ENCODE assay signal across 8 cellular contexts in the genomic region with DNA sequence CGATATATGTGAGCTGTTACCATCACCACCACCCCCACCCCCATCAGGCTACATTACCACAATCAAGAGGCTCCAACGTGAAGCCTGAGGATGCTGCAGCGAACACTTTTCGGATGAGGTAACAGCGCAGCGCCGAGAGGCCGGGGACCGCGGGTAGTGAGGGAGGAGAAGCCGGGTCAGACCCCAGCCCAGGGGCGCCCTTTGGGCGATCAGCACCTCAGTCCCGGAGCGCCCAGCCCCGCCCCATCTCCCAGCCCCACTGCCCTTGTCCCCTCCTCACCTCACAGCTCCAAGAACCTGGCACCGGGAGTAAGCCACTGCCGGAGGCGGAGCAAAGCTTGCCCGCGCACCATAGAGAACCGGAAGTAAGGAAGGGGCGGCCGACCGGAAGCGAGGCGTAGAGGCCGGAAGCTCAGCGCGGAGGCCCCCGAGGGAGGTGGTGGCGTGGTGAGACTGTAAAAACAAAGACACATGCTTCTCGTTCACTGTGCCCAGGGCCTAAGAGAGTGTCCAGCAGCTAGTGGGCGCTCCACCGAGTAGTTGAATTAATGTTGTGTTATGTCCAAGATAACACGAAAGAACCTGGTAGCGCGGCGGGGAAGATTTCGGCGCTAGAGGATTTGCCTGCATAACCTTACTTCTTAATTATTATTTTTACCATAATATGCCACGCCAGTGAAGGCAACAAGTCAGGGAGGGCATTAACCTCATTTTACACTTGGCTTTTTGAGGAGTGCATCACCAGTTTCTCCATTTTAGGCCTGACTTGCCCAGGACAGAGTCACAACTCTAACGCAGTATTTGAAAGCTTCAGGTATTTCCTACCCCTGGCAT. TPM values are rescaled to one million over a fixed set of nuclear protein-coding genes. Genes with fewer than 3 reads are reported as not detected.
DNase-seq lines count a peak whose midpoint lies in the region; ATAC-seq, FAIRE-seq and TF ChIP-seq lines count a peak whose summit lies in the region.

A gene (minus strand): TSS at position 367 of the 834 bp plus-strand sequence. CDS start 4,610 bp downstream, outside the sequence.

- H4K91ac ChIP-seq in trophoblast cell (ENCODE audit: low read depth, low read length), result peak within 1 kb of the TSS; percentile 86

- peak within 1 kb of the TSS; percentile 91 for H3K9ac ChIP-seq in adipocyte (ENCODE audit: low read length)
- H3K9ac ChIP-seq in trophoblast cell (ENCODE audit: low read length), result peak within 1 kb of the TSS; percentile 82

- TF ChIP-seq POLR2A in GM12891 (IDR thresholded peaks at IDR 0.05; ENCODE audit: low read depth, low read length) (peak; percentile 83), transverse colon (IDR thresholded peaks at IDR 0.05) (peak; percentile 59)

- in situ Hi-C loops in transverse colon (cut with MboI; ENCODE audit: low pct_ligation_motif_present in 1 of 4, low pct_unique_long_range_greater_than_20kb in 1 of 4, low sequenced_read_pairs in 3 of 4), result no loop called here

- peak within 1 kb of the TSS; percentile 91 for H2AK5ac ChIP-seq in trophoblast cell (ENCODE audit: low read length)

- peak within 1 kb of the TSS; percentile 60 for H2BK5ac ChIP-seq in trophoblast cell (ENCODE audit: low read depth, low read length, poor library complexity)

- peak within 1 kb of the TSS; percentile 93 for H3K27ac ChIP-seq in cardiac muscle cell
- peak within 1 kb of the TSS; percentile 73 for H3K27ac ChIP-seq in trophoblast cell (ENCODE audit: low read depth, low read length)
- H3K27ac ChIP-seq in transverse colon, result peak within 1 kb of the TSS; percentile 78 to 88 (median 84)

- H2BK120ac ChIP-seq in trophoblast cell (ENCODE audit: insufficient read depth, low read length, poor library complexity), result peak within 1 kb of the TSS; percentile 71

- TF ChIP-seq EP300 in transverse colon (IDR thresholded peaks at IDR 0.05; ENCODE audit: low read depth), result no peak

- peak within 1 kb of the TSS; percentile 96 for H4K8ac ChIP-seq in trophoblast cell (ENCODE audit: low read depth, low read length)

- peak; percentile 93 for ATAC-seq in HG02840 (IDR thresholded peaks at IDR 0.05; ENCODE audit: low FRiP score, unreplicated experiment)

- H3K18ac ChIP-seq in trophoblast cell (ENCODE audit: low read length), result peak within 1 kb of the TSS; percentile 85

- H4K12ac ChIP-seq in trophoblast cell (ENCODE audit: low read depth, low read length), result peak within 1 kb of the TSS; percentile 91

- H2AFZ ChIP-seq in trophoblast cell (ENCODE audit: insufficient read depth, low read length, poor library complexity), result peak within 1 kb of the TSS; percentile 94

- no CpG with 5 or more reads among the region's 43 CpGs for WGBS in trophoblast cell (ENCODE audit: extremely low coverage, insufficient coverage, insufficient read length)
- 0 to 1% methylated on average over 2 to 31 of the region's 43 CpGs for WGBS in transverse colon (ENCODE audit: low coverage in 1 of 2), 2 donors

- DNase-seq in GM12891 (ENCODE audit: insufficient read length, low spot score), result peak; percentile 97
- peak; percentile 93 for DNase-seq in NCI-H1436 (lab: John Stamatoyannopoulos, UW)
- DNase-seq in T follicular helper cell (ENCODE audit: low read depth), result peak; percentile 75
- peak; percentile 98 for DNase-seq in adipocyte (ENCODE audit: low read depth)
- peak; percentile 96 to 97 for DNase-seq in cardiac muscle cell (ENCODE audit: low read depth in 1 of 2, low spot score in 1 of 2)
- DNase-seq in trophoblast cell, result peak; percentile 94 to 96
- peak; percentile 94 for DNase-seq in transverse colon

- TF ChIP-seq CTCF in cardiac muscle cell (IDR thresholded peaks at IDR 0.05; ENCODE audit: low read depth, low read length) (peak; percentile 65), transverse colon (IDR thresholded peaks at IDR 0.05) (peak; percentile 50 to 63 (median 54))

- H3K36me3 ChIP-seq in adipocyte (ENCODE audit: control insufficient read depth, insufficient read depth, low read length, severe bottlenecking) (peaks cover 16% of the 10 kb centered on the region), cardiac muscle cell (peaks cover 14% of the 10 kb centered on the region), trophoblast cell (ENCODE audit: control insufficient read depth in 1 of 2, insufficient read depth in 2 of 2, low read length in 2 of 2) (peaks cover 27 to 30% of the 10 kb centered on the region in 2 experiments), transverse colon (peaks cover 0 to 14% (median 5%) of the 10 kb centered on the region in 4 donors)

- H3K4me3 ChIP-seq in adipocyte (ENCODE audit: low read length), result peak within 1 kb of the TSS; percentile 95
- H3K4me3 ChIP-seq in cardiac muscle cell, result peak within 1 kb of the TSS; percentile 45
- H3K4me3 ChIP-seq in trophoblast cell (ENCODE audit: low read depth, low read length), result peak within 1 kb of the TSS; percentile 88
- H3K4me3 ChIP-seq in transverse colon, result peak within 1 kb of the TSS; percentile 53 to 88 (median 68)

- peak within 1 kb of the TSS; percentile 93 for H3K14ac ChIP-seq in trophoblast cell (ENCODE audit: low read length)

- H3K4ac ChIP-seq in trophoblast cell (ENCODE audit: low read depth, low read length), result peak within 1 kb of the TSS; percentile 80

- H3K9me3 ChIP-seq in adipocyte (ENCODE audit: control insufficient read depth, low read length), result no peaks in the 10 kb centered on the region
- H3K9me3 ChIP-seq in cardiac muscle cell (ENCODE audit: low read depth), result no peaks in the 10 kb centered on the region
- no peaks in the 10 kb centered on the region for H3K9me3 ChIP-seq in trophoblast cell (ENCODE audit: insufficient read depth, low read depth, low read length)
- H3K9me3 ChIP-seq in transverse colon, result no peaks in the 10 kb centered on the region

- peak within 1 kb of the TSS; percentile 89 for H3K4me2 ChIP-seq in trophoblast cell (ENCODE audit: low read length)

- peaks cover 6% of the 10 kb centered on the region for H3K79me2 ChIP-seq in trophoblast cell (ENCODE audit: control insufficient read depth, insufficient read depth, low read length, poor library complexity)

- no peak within 1 kb of the TSS for H3K23ac ChIP-seq in trophoblast cell (ENCODE audit: low read length)

- H3K4me1 ChIP-seq in adipocyte (ENCODE audit: control insufficient read depth, insufficient read depth, low read length), result peaks cover 16% of the 10 kb centered on the region
- H3K4me1 ChIP-seq in cardiac muscle cell (ENCODE audit: low read depth), result no peaks in the 10 kb centered on the region
- H3K4me1 ChIP-seq in trophoblast cell (ENCODE audit: control insufficient read depth in 1 of 2, insufficient read depth in 2 of 2, low read length in 2 of 2), result peaks cover 0 to 2% of the 10 kb centered on the region in 2 experiments
- H3K4me1 ChIP-seq in transverse colon, result peaks cover 4 to 10% (median 6%) of the 10 kb centered on the region in 4 donors

- intact Hi-C loops in transverse colon (cut with DNase I; ENCODE audit: low total_unique reads), result no loop called here

- peak within 1 kb of the TSS; percentile 10 for H2BK12ac ChIP-seq in trophoblast cell (ENCODE audit: low read length)

- peak; percentile 88 for FAIRE-seq in GM12891 (lab: Jason Lieb, UNC)

- H3K79me1 ChIP-seq in trophoblast cell (ENCODE audit: low read length), result peaks cover 6% of the 10 kb centered on the region

- H3K27me3 ChIP-seq in adipocyte (replicated peaks; ENCODE audit: control insufficient read depth, insufficient read depth, low read length), result no peaks in the 10 kb centered on the region
- no peaks in the 10 kb centered on the region for H3K27me3 ChIP-seq in cardiac muscle cell
- no peaks in the 10 kb centered on the region for H3K27me3 ChIP-seq in trophoblast cell (ENCODE audit: insufficient read depth, low read length)
- H3K27me3 ChIP-seq in transverse colon, result no peaks in the 10 kb centered on the region

TF ChIP-seq in GM12891, 5 proteins besides CTCF, POLR2A, EP300 and RAD21:
- no peak for TF ChIP-seq PAX5 (IDR thresholded peaks at IDR 0.05; ENCODE audit: insufficient read depth, low read length, severe bottlenecking)
- no peak for TF ChIP-seq SPI1 (IDR thresholded peaks at IDR 0.05; ENCODE audit: low read depth, low read length)
- peak; percentile 85 for TF ChIP-seq TAF1 (IDR thresholded peaks at IDR 0.05; ENCODE audit: low read depth, low read length)
- peak; percentile 80 for TF ChIP-seq POU2F2 (IDR thresholded peaks at IDR 0.05; ENCODE audit: low read depth, low read length)
- peak; percentile 80 for TF ChIP-seq POLR2AphosphoS5 (IDR thresholded peaks at IDR 0.05; ENCODE audit: low read depth, low read length)

RNA-seq across cellular contexts. Expression of the gene that starts here (rescaled TPM):
- 24.8 TPM for polyA plus RNA-seq in GM12891 (2012; ENCODE audit: low read depth, missing spikeins)
- 27.0 and 41.3 TPM in 2 replicates for total RNA-seq in cardiac muscle cell
- 30.4 and 31.4 TPM in 2 replicates for polyA plus RNA-seq in cardiac muscle cell
- polyA plus RNA-seq in trophoblast cell (2013), result 20.4 and 21.2 TPM in 2 replicates
- 10 to 100 TPM; 22.4 to 43.7 (median 27.0) TPM for total RNA-seq in transverse colon

Comparison
In these comparisons a context has a peak if more than half of its experiments do, and no peak if none do; other contexts are left out.
1. Peak in every context shown above with its lines: DNase-seq, ATAC-seq, H3K4me3 ChIP-seq and H3K27ac ChIP-seq.
2. H3K4me3 ChIP-seq: peak in every context shown above with its lines; median percentile 95 in adipocyte; 88 in trophoblast cell; 68 in transverse colon; 45 in cardiac muscle cell.